11 cellular contexts compared by ENCODE assay signal in genomic region chr22:30575859-30576258, GRCh38. TPM values are rescaled to one million over a fixed set of nuclear protein-coding genes. Genes with fewer than 3 reads are reported as not detected.
A peak's percentile ranks its signal among the peaks of the same experiment; 100 is the strongest.
DNase-seq lines count a peak whose midpoint lies in the region; TF ChIP-seq lines count a peak whose summit lies in the region.
"Had no signal": no experiment of that assay in that cellular context is flagged by ENCODE, and none has a peak within 500 bp of the region (broad histone marks: within the 10 kb centered on the region; RNA-seq: fewer than 3 reads in every experiment).

No MANE protein-coding gene starts in this region.

- WGBS in sigmoid colon, 2 donors: 56 to 79% methylated on average over 15 of the region's 15 CpGs

- DNase-seq in HT-29 (ENCODE audit: low spot score) (peak; percentile 42), coronary artery (ENCODE audit: low spot score) (no peak), sigmoid colon (no peak), NCI-H345 treated with DMSO at 0.1 percent for 48 hours (lab: John Stamatoyannopoulos, UW; ENCODE audit: unreplicated experiment) (no peak), cardiac septum (ENCODE audit: low spot score) (no peak), GOT3 (lab: John Stamatoyannopoulos, UW) (no peak)
- DNase-seq: effector memory CD4-positive, alpha-beta T cell; NCI-H1105; spleen had no signal

- H3K9me3 ChIP-seq in sigmoid colon: no peaks in the 10 kb centered on the region
- H3K9me3 ChIP-seq: spleen had no signal

- TF ChIP-seq POLR2A in sigmoid colon (IDR thresholded peaks at IDR 0.05): no peak

- H3K27ac ChIP-seq in coronary artery (peak overlapping the region; percentile 59 to 95), sigmoid colon (peak overlapping the region; percentile 27 to 55 (median 42))
- H3K27ac ChIP-seq: spleen had no signal

- TF ChIP-seq CTCF in coronary artery (IDR thresholded peaks at IDR 0.05) (no peak), sigmoid colon (IDR thresholded peaks at IDR 0.05) (no peak)

- peaks cover 0 to 18% (median 14%) of the 10 kb centered on the region in 4 donors for H3K4me1 ChIP-seq in sigmoid colon

- no peak for TF ChIP-seq EP300 in sigmoid colon (IDR thresholded peaks at IDR 0.05)

- H3K36me3 ChIP-seq in sigmoid colon: peaks cover 49 to 56% (median 52%) of the 10 kb centered on the region in 4 donors

- H3K27me3 ChIP-seq in sigmoid colon: no peaks in the 10 kb centered on the region

- H3K4me3 ChIP-seq in coronary artery (peak overlapping the region; percentile 61), sigmoid colon (no peak overlapping the region)
- H3K4me3 ChIP-seq: spleen had no signal

- intact Hi-C loops in sigmoid colon (cut with DNase I) (no loop called here), cardiac septum (cut with DNase I) (no loop called here)

RNA-seq across cellular contexts. Expression of gene GAL3ST1, which starts 1.4 kb away (rescaled TPM):
- total RNA-seq in HT-29 (2014; rRNA removed; shearing (Covaris generic)): 7.8 and 8.1 TPM in 2 replicates
- total RNA-seq in sigmoid colon (1 to 10 TPM in 2 of 4 donors, under 1 TPM in 2; 0.68 to 2.8 (median 1.5) TPM), cardiac septum (0.32 TPM)
- 10 to 100 TPM in 1 of 3 donors, 1 to 10 TPM in 2; 3.6 to 10.2 (median 5.8) TPM for polyA plus RNA-seq in sigmoid colon
- total RNA-seq: activated T-helper 2 cell treated with anti-CD3 and anti-CD28 coated beads, Interferon-gamma antibody, Interleukin-2, Interleukin-4, amounts not matched to agents 10 μg/mL and 5 μg/mL and 100 μg/mL, durations not matched to agents 14 hours and 24 hours and 36 hours had no signal

RNA-seq across cellular contexts. Expression of gene PES1, which starts 15.9 kb away (rescaled TPM):
- total RNA-seq in HT-29 (2014; rRNA removed; shearing (Covaris generic)): 73.9 and 74.0 TPM in 2 replicates
- total RNA-seq in sigmoid colon (10 to 100 TPM; 33.2 to 48.1 (median 43.1) TPM), cardiac septum (28.1 TPM)
- 10 to 100 TPM; 25.0 to 64.8 (median 33.0) TPM for polyA plus RNA-seq in sigmoid colon

RNA-seq across cellular contexts. Expression of gene SEC14L6, which starts 29.3 kb away (rescaled TPM):
- total RNA-seq in HT-29 (2014; rRNA removed; shearing (Covaris generic)): not detected in 2 replicates
- total RNA-seq in sigmoid colon (1 to 10 TPM in 1 of 4 donors, under 1 TPM in 2, not detected in 1; 0.41 to 4.3 (median 0.83) TPM), cardiac septum (0.40 TPM)
- under 1 TPM in 1 of 3 donors, not detected in 2; 0.10 TPM for polyA plus RNA-seq in sigmoid colon
- total RNA-seq: activated T-helper 2 cell treated with anti-CD3 and anti-CD28 coated beads, Interferon-gamma antibody, Interleukin-2, Interleukin-4, amounts not matched to agents 10 μg/mL and 5 μg/mL and 100 μg/mL, durations not matched to agents 14 hours and 24 hours and 36 hours; SK-MEL-5 had no signal

RNA-seq across cellular contexts. Expression of gene TCN2, which starts 31.1 kb away (rescaled TPM):
- 13.2 and 19.0 TPM in 2 replicates for total RNA-seq in HT-29 (2014; rRNA removed; shearing (Covaris generic))
- total RNA-seq in sigmoid colon (10 to 100 TPM; 23.5 to 45.7 (median 25.5) TPM), cardiac septum (10.3 TPM)
- 10 to 100 TPM in 2 of 3 donors, 1 to 10 TPM in 1; 8.4 to 28.7 (median 17.1) TPM for polyA plus RNA-seq in sigmoid colon

RNA-seq across cellular contexts. Expression of gene SLC35E4, which starts 59.7 kb away (rescaled TPM):
- 14.2 and 22.1 TPM in 2 replicates for total RNA-seq in HT-29 (2014; rRNA removed; shearing (Covaris generic))
- 1 to 10 TPM; 5.0 to 7.7 (median 6.4) TPM for total RNA-seq in sigmoid colon
- polyA plus RNA-seq in sigmoid colon: 1 to 10 TPM; 1.2 to 4.0 (median 2.1) TPM
- total RNA-seq in cardiac septum: 4.2 TPM
